In the genomic region with DNA sequence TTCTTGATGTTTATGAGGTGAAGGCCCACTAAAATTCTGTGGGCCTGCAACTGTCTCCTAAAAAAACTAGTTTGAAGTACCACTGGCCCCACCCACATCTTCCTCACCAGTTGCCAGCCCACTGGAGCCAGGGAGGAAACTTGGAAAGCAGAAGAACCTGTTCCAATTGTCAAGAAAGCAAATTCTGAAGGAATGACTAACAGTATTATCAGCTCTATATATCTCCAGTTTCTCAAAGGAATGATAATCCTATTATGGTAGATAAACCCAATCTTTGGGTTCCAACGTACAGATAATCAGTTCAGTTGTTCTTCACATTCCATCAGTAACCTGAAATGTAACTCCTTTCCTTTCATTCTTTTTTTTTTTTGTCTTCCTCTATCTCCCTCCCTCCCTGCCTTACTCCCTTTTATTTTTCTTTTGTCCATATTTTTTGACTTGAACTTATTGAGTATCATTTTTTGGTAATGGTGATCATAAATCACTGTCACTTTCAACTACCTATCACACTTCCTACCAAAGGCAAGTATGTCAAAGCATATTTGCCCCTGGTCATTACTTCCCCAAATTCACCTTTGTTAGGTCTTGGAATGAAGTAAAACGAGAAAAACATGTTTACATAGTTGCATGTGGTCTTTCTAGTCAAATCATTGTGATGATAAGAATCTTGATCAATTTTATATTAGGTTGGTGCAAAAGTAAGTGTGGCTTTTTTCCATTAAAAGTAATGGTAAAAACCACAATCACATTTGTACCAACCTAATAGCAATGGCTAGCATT, we compare ENCODE assay signal across 25 cellular contexts.
DNase-seq lines count a peak whose midpoint lies in the region; ATAC-seq and TF ChIP-seq lines count a peak whose summit lies in the region.
"Had no signal": no experiment of that assay in that cellular context is flagged by ENCODE, and none has a peak within 500 bp of the region (broad histone marks: within the 10 kb centered on the region; RNA-seq: fewer than 3 reads in every experiment).

No MANE protein-coding gene starts in this region.

- ATAC-seq in RWPE2 (ENCODE audit: low read depth) (peak; percentile 77), foreskin keratinocyte (peak; percentile 98)
- ATAC-seq: right lobe of liver; stimulated activated effector memory CD8-positive, alpha-beta T cell treated with anti-CD3 and anti-CD28 coated beads, Interleukin-12 subunit alpha, Interleukin-12 subunit beta, amount 100 ng/mL, for 72 hours had no signal

- H3F3A ChIP-seq in smooth muscle cell (ENCODE audit: low read depth) (no peaks in the 10 kb centered on the region), MM.1S (ENCODE audit: insufficient read depth, low read length) (no peaks in the 10 kb centered on the region)

- H3K9me3 ChIP-seq in RWPE2 (ENCODE audit: severe bottlenecking) (no peaks in the 10 kb centered on the region), smooth muscle cell (replicated peaks; ENCODE audit: low read depth) (no peaks in the 10 kb centered on the region), testis (no peaks in the 10 kb centered on the region), MM.1S (replicated peaks; ENCODE audit: insufficient read depth, low read length) (no peaks in the 10 kb centered on the region)
- H3K9me3 ChIP-seq: right lobe of liver, suprapubic skin, vagina had no signal

- H4K20me1 ChIP-seq in smooth muscle cell (ENCODE audit: low read depth) (no peaks in the 10 kb centered on the region), MM.1S (ENCODE audit: insufficient read depth, low read length) (no peaks in the 10 kb centered on the region)

- H3K4me1 ChIP-seq in RWPE2 (ENCODE audit: insufficient read depth, poor library complexity, severe bottlenecking) (peaks cover 14% of the 10 kb centered on the region), foreskin keratinocyte (peaks cover 12% of the 10 kb centered on the region), smooth muscle cell (ENCODE audit: low read depth) (no peaks in the 10 kb centered on the region), testis (no peaks in the 10 kb centered on the region), MM.1S (ENCODE audit: low read length) (no peaks in the 10 kb centered on the region)
- H3K4me1 ChIP-seq: neural progenitor cell, parathyroid adenoma, right lobe of liver, suprapubic skin, vagina had no signal

- H3K9ac ChIP-seq in smooth muscle cell (ENCODE audit: low read depth) (no peak overlapping the region), MM.1S (ENCODE audit: low read length) (no peak overlapping the region)
- H3K9ac ChIP-seq: neural progenitor cell, parathyroid adenoma had no signal

- H3K4me3 ChIP-seq in RWPE2 (ENCODE audit: severe bottlenecking) (no peak overlapping the region), smooth muscle cell (no peak overlapping the region), testis (no peak overlapping the region), MM.1S (ENCODE audit: low read length) (no peak overlapping the region)
- H3K4me3 ChIP-seq: neural progenitor cell, right lobe of liver, suprapubic skin, vagina had no signal

- no peaks in the 10 kb centered on the region for H3K27me3 ChIP-seq in RWPE2 (ENCODE audit: insufficient read depth, poor library complexity, severe bottlenecking)
- H3K27me3 ChIP-seq in foreskin keratinocyte: no peaks in the 10 kb centered on the region
- H3K27me3 ChIP-seq in smooth muscle cell (ENCODE audit: low read depth): no peaks in the 10 kb centered on the region
- H3K27me3 ChIP-seq in testis: no peaks in the 10 kb centered on the region
- no peaks in the 10 kb centered on the region for H3K27me3 ChIP-seq in MM.1S (replicated peaks; ENCODE audit: insufficient read depth, low read length)
- H3K27me3 ChIP-seq: neural progenitor cell, right lobe of liver, suprapubic skin, vagina had no signal

- WGBS in smooth muscle cell (ENCODE audit: low lambda C conversion rate): 49% methylated on average over 2 of the region's 2 CpGs
- WGBS in testis, 2 donors: 80 to 84% methylated on average over 2 of the region's 2 CpGs

- TF ChIP-seq POLR2A in testis (IDR thresholded peaks at IDR 0.05): no peak

- DNase-seq in NCI-H82 (lab: John Stamatoyannopoulos, UW) (peak; percentile 13), NCI-H82 treated with DMSO at 0.1 percent for 48 hours (lab: John Stamatoyannopoulos, UW; ENCODE audit: unreplicated experiment) (no peak), RWPE2 (ENCODE audit: low spot score) (no peak), foreskin keratinocyte (peak; percentile 59 to 85), smooth muscle cell (lab: John Stamatoyannopoulos, UW; ENCODE audit: unreplicated experiment) (no peak), testis (no peak), DMS 273 treated with DMSO at 0.1 percent for 48 hours (lab: John Stamatoyannopoulos, UW) (no peak), MM.1S (no peak)
- DNase-seq: activated CD4-positive, alpha-beta T cell treated with anti-CD3 and anti-CD28 coated beads for 48 hours; activated CD8-positive, alpha-beta memory T cell treated with anti-CD3 and anti-CD28 coated beads for 24 hours; activated effector memory CD4-positive, alpha-beta T cell treated with Interleukin-2 at 50 U/mL for 16 hours; CD4-positive, CD25-positive, alpha-beta regulatory T cell; dermis blood vessel endothelial cell; GOT3; NCI-H1105; NCI-H1930; NCI-H69; right lobe of liver; stimulated activated CD4-positive, alpha-beta T cell treated with anti-CD3 and anti-CD28 coated beads, Interleukin-4, amount 100 ng/mL, for 24 hours had no signal

- H3K79me2 ChIP-seq in smooth muscle cell (ENCODE audit: low read depth): no peaks in the 10 kb centered on the region
- H3K79me2 ChIP-seq in MM.1S (ENCODE audit: low read length): no peaks in the 10 kb centered on the region
- H3K79me2 ChIP-seq: parathyroid adenoma had no signal

- H3K9me2 ChIP-seq in MM.1S (replicated peaks; ENCODE audit: insufficient read depth, low read length): no peaks in the 10 kb centered on the region

- H3K4me2 ChIP-seq in smooth muscle cell (no peak overlapping the region), MM.1S (ENCODE audit: low read depth, low read length) (no peak overlapping the region)
- H3K4me2 ChIP-seq: neural progenitor cell had no signal

- H3K36me3 ChIP-seq in RWPE2 (ENCODE audit: low read depth): no peaks in the 10 kb centered on the region
- H3K36me3 ChIP-seq in smooth muscle cell (ENCODE audit: low read depth): no peaks in the 10 kb centered on the region
- H3K36me3 ChIP-seq in testis (ENCODE audit: low read depth, missing control alignments): no peaks in the 10 kb centered on the region
- H3K36me3 ChIP-seq in MM.1S (replicated peaks; ENCODE audit: insufficient read depth, low read length): no peaks in the 10 kb centered on the region
- H3K36me3 ChIP-seq: neural progenitor cell, right lobe of liver, suprapubic skin, vagina had no signal

- intact Hi-C loops in testis (cut with DNase I; ENCODE audit: low total_unique reads): no loop called here

- TF ChIP-seq CTCF in RWPE2 (IDR thresholded peaks at IDR 0.05; ENCODE audit: poor library complexity, severe bottlenecking): no peak
- TF ChIP-seq CTCF in foreskin keratinocyte (conservative IDR thresholded peaks at IDR 0.05): no peak
- no peak for TF ChIP-seq CTCF in smooth muscle cell (IDR thresholded peaks at IDR 0.05; ENCODE audit: borderline replicate concordance, insufficient read depth, poor library complexity, severe bottlenecking)
- no peak for TF ChIP-seq CTCF in testis (IDR thresholded peaks at IDR 0.05)
- no peak for TF ChIP-seq CTCF in MM.1S (IDR thresholded peaks at IDR 0.05; ENCODE audit: low read length)

- H2AFZ ChIP-seq in smooth muscle cell (ENCODE audit: low read depth) (no peak overlapping the region), MM.1S (ENCODE audit: low read length) (no peak overlapping the region)
- H2AFZ ChIP-seq: neural progenitor cell, parathyroid adenoma had no signal

- H3K27ac ChIP-seq in RWPE2 (ENCODE audit: poor library complexity, severe bottlenecking): peak overlapping the region; percentile 31
- H3K27ac ChIP-seq in foreskin keratinocyte: no peak overlapping the region
- H3K27ac ChIP-seq in smooth muscle cell (ENCODE audit: low read depth): peak overlapping the region; percentile 52
- no peak overlapping the region for H3K27ac ChIP-seq in testis
- H3K27ac ChIP-seq in MM.1S (ENCODE audit: low read length): no peak overlapping the region
- H3K27ac ChIP-seq: 22Rv1, neural progenitor cell, parathyroid adenoma, right lobe of liver, suprapubic skin, vagina had no signal

Comparison
In these comparisons a context has a peak if more than half of its experiments do, and no peak if none do; other contexts are left out.
1. DNase-seq: peak in NCI-H82 (single experiment) and foreskin keratinocyte (2 of 2); none in NCI-H82 treated with DMSO at 0.1 percent for 48 hours (single experiment), RWPE2 (single experiment), smooth muscle cell (single experiment), testis (single experiment), DMS 273 treated with DMSO at 0.1 percent for 48 hours (single experiment) and MM.1S (single experiment).
2. H3K27ac ChIP-seq: peak in RWPE2 (single experiment) and smooth muscle cell (single experiment); none in foreskin keratinocyte (single experiment), testis (0 of 2) and MM.1S (single experiment).